Comparison of ENCODE assay signal across 21 cellular contexts in the genomic region with DNA sequence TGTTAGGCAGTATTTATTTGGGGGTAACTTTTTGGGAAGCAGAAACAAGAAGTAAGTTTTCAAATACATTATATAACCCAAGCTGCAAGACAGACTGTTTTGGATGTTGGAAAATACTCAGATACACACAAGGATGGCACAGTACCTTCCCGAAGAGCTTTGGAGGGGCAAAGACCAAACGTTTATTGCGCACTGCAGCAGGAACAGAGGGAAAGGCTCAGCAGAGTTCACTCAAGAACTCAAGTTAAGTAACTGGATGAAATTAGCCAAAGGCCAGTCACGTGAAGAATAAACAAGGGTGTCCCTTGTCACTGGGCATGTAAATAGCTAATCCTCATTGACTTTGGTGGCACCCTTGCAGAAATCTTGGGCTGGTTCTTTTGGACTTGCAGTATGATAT.
"Had no signal": no experiment of that assay in that cellular context is flagged by ENCODE, and none has a peak within 500 bp of the region (broad histone marks: within the 10 kb centered on the region; RNA-seq: fewer than 3 reads in every experiment).

No MANE protein-coding gene starts in this region.

- DNase-seq: activated CD4-positive, alpha-beta T cell treated with anti-CD3 and anti-CD28 coated beads for 4 hours; activated CD4-positive, alpha-beta T cell treated with anti-CD3 and anti-CD28 coated beads, Interleukin-2, amount 50 U/mL, for 48 hours; activated CD4-positive, CD25-positive, alpha-beta regulatory T cell; activated CD8-positive, alpha-beta memory T cell treated with anti-CD3 and anti-CD28 coated beads, Interleukin-2, amount 10 ng/mL, durations not matched to agents 7 days and 5 days; activated effector memory CD4-positive, alpha-beta T cell treated with anti-CD3 and anti-CD28 coated beads, Interleukin-2, amount 50 U/mL, for 16 hours; activated naive CD4-positive, alpha-beta T cell treated with anti-CD3 and anti-CD28 coated beads, Interleukin-2, amount 10 ng/mL, durations not matched to agents 7 days and 5 days; activated T-cell treated with anti-CD3 and anti-CD28 coated beads for 4 hours; esophagus squamous epithelium; head of caudate nucleus; hypothalamus; mesendoderm; naive B cell; stimulated activated CD4-positive, alpha-beta T cell treated with anti-CD3 and anti-CD28 coated beads, Interleukin-4, amount 100 ng/mL, for 24 hours; stimulated activated naive CD8-positive, alpha-beta T cell treated with anti-CD3 and anti-CD28 coated beads, Interleukin-15, Interleukin-2, amounts not matched to agents 100 U/mL and 50 U/mL, for 24 hours; T-helper 17 cell; trophoblast cell; uterus had no signal

- H3K4me3 Mint-ChIP-seq: activated CD8-positive, alpha-beta memory T cell treated with anti-CD3 and anti-CD28 coated beads, Interleukin-2, amount 10 ng/mL, durations not matched to agents 7 days and 5 days; neural progenitor cell; T-helper 17 cell had no signal

- H3K36me3 Mint-ChIP-seq: activated CD8-positive, alpha-beta memory T cell treated with anti-CD3 and anti-CD28 coated beads, Interleukin-2, amount 10 ng/mL, durations not matched to agents 7 days and 5 days had no signal

- H3K9me3 Mint-ChIP-seq: activated naive CD4-positive, alpha-beta T cell treated with anti-CD3 and anti-CD28 coated beads, Interleukin-2, amount 10 ng/mL, durations not matched to agents 7 days and 5 days; naive B cell; neural progenitor cell had no signal

- H3K9me3 ChIP-seq: esophagus squamous epithelium, gastroesophageal sphincter, lower lobe of right lung, suprapubic skin, uterus had no signal

- ATAC-seq: activated CD8-positive, alpha-beta memory T cell treated with anti-CD3 and anti-CD28 coated beads, Interleukin-2, amount 10 ng/mL, durations not matched to agents 7 days and 5 days; gastroesophageal sphincter; lower lobe of right lung; stimulated activated naive CD8-positive, alpha-beta T cell treated with anti-CD3 and anti-CD28 coated beads, Interleukin-15, Interleukin-2, amounts not matched to agents 100 U/mL and 50 U/mL, for 24 hours; T-helper 17 cell had no signal

- H3K27me3 ChIP-seq: esophagus squamous epithelium, gastroesophageal sphincter, neural progenitor cell, suprapubic skin, uterus had no signal

- H3K27ac Mint-ChIP-seq: activated CD8-positive, alpha-beta memory T cell treated with anti-CD3 and anti-CD28 coated beads, Interleukin-2, amount 10 ng/mL, durations not matched to agents 7 days and 5 days; activated naive CD4-positive, alpha-beta T cell treated with anti-CD3 and anti-CD28 coated beads, Interleukin-2, amount 10 ng/mL, durations not matched to agents 7 days and 5 days; T-helper 17 cell had no signal

- H3K27me3 Mint-ChIP-seq: activated CD8-positive, alpha-beta memory T cell treated with anti-CD3 and anti-CD28 coated beads, Interleukin-2, amount 10 ng/mL, durations not matched to agents 7 days and 5 days; naive B cell; T-helper 17 cell had no signal

- H3K36me3 ChIP-seq: neural progenitor cell, uterus had no signal

- H3K4me3 ChIP-seq: esophagus squamous epithelium, gastroesophageal sphincter, lower lobe of right lung, neural progenitor cell, suprapubic skin, uterus had no signal

- H3K27ac ChIP-seq: lower lobe of right lung, neural progenitor cell, suprapubic skin, uterus had no signal
